In the genomic region with DNA sequence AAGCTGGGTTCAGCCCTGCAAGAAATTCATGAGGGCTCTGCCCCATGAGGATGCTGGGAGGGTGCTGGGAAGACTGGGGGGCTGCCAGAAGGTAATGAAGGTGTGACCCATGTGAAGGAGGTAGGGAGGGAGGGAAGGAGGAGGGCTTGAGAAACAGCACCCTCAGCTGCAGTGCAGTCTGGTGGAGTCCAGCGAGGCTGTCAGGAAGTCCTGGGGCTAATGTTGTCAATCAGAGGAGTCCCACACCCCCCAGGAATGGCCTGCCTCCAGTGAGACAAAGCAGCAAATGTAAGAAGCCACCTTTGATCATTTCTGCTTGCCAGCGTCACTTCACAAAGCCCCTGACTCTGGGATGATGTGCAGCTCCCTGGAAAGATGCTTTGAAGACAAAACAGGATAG, we compare ENCODE assay signal across 1 cellular context.
TF ChIP-seq lines count a peak whose summit lies in the region.

No MANE protein-coding gene starts in this region.

TF ChIP-seq in H1, 55 proteins besides CTCF, POLR2A, EP300 and RAD21:
- TF ChIP-seq SP1 (IDR thresholded peaks at IDR 0.05; ENCODE audit: low read depth, low read length): no peak
- no peak for TF ChIP-seq SAP30 (IDR thresholded peaks at IDR 0.05; ENCODE audit: insufficient read depth, insufficient replicate concordance, low read length)
- TF ChIP-seq SP4 (IDR thresholded peaks at IDR 0.05; ENCODE audit: low read length): no peak
- no peak for TF ChIP-seq CHD1 (IDR thresholded peaks at IDR 0.05; ENCODE audit: low read depth, low read length)
- no peak for TF ChIP-seq MAFK (IDR thresholded peaks at IDR 0.05; ENCODE audit: low read depth, low read length)
- no peak for TF ChIP-seq TAF1 (IDR thresholded peaks at IDR 0.05; ENCODE audit: low read depth, low read length)
- TF ChIP-seq HDAC6 (IDR thresholded peaks at IDR 0.05; ENCODE audit: low read depth, low read length): no peak
- TF ChIP-seq, protein P1, sequence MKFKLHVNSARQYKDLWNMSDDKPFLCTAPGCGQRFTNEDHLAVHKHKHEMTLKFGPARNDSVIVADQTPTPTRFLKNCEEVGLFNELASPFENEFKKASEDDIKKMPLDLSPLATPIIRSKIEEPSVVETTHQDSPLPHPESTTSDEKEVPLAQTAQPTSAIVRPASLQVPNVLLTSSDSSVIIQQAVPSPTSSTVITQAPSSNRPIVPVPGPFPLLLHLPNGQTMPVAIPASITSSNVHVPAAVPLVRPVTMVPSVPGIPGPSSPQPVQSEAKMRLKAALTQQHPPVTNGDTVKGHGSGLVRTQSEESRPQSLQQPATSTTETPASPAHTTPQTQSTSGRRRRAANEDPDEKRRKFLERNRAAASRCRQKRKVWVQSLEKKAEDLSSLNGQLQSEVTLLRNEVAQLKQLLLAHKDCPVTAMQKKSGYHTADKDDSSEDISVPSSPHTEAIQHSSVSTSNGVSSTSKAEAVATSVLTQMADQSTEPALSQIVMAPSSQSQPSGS (IDR thresholded peaks at IDR 0.05; ENCODE audit: low read length): no peak
- no peak for TF ChIP-seq SIN3A (conservative IDR thresholded peaks at IDR 0.05 in 1 of 2, IDR thresholded peaks at IDR 0.05 in 1 of 2; ENCODE audit: low read depth in 1 of 2, low read length in 2 of 2)
- TF ChIP-seq BCL11A (IDR thresholded peaks at IDR 0.05; ENCODE audit: low read depth in 2 of 2, low read length in 2 of 2): no peak
TF ChIP-seq in H1: peak in this region for 0.
